ENCODE assay signal across 8 cellular contexts in genomic region chr6:89970609-89971337, GRCh38.
DNase-seq lines count a peak whose midpoint lies in the region; ATAC-seq and TF ChIP-seq lines count a peak whose summit lies in the region.

No MANE protein-coding gene starts in this region.

- H3K4me3 Mint-ChIP-seq in stimulated activated memory B cell treated with anti-CD40 and anti-IgM and Interleukin-4, amounts not matched to agents 10 μg/mL and 1 μg/mL and 100 μg/mL, for 72 hours, result no peak overlapping the region

- H3K4me3 ChIP-seq in AG04450 (ENCODE audit: low read depth, low read length), result no peak overlapping the region

- no peaks in the 10 kb centered on the region for H3K27me3 Mint-ChIP-seq in stimulated activated memory B cell treated with anti-CD40 and anti-IgM and Interleukin-4, amounts not matched to agents 10 μg/mL and 1 μg/mL and 100 μg/mL, for 72 hours

- H3K27ac ChIP-seq in AG04450 (ENCODE audit: low read depth, low read length), result no peak overlapping the region

- H3K9me3 Mint-ChIP-seq in stimulated activated memory B cell treated with anti-CD40 and anti-IgM and Interleukin-4, amounts not matched to agents 10 μg/mL and 1 μg/mL and 100 μg/mL, for 72 hours, result no peaks in the 10 kb centered on the region

- ATAC-seq in stimulated activated memory B cell treated with anti-CD40 and anti-IgM and Interleukin-4, amounts not matched to agents 10 μg/mL and 1 μg/mL and 100 μg/mL, for 72 hours, result peak; percentile 43
- no peak for ATAC-seq in GM18870 (IDR thresholded peaks at IDR 0.05; ENCODE audit: unreplicated experiment)

- TF ChIP-seq CTCF in AG04450 (IDR thresholded peaks at IDR 0.05; ENCODE audit: low read depth, low read length), result peak; percentile 73
- TF ChIP-seq CTCF in GM20000 (IDR thresholded peaks at IDR 0.05; ENCODE audit: extremely low read depth, missing control alignments), result peak; percentile 18

- H3K36me3 Mint-ChIP-seq in stimulated activated memory B cell treated with anti-CD40 and anti-IgM and Interleukin-4, amounts not matched to agents 10 μg/mL and 1 μg/mL and 100 μg/mL, for 72 hours, result peaks cover 39% of the 10 kb centered on the region

- DNase-seq in AG04450 (ENCODE audit: low read depth, low spot score), result no peak
- peak; percentile 19 for DNase-seq in GM20000 (ENCODE audit: low spot score)
- peak; percentile 41 for DNase-seq in NCI-H460 (ENCODE audit: extremely low read depth, low read depth)
- DNase-seq in astrocyte of the hippocampus (ENCODE audit: low read depth, low spot score), result peak; percentile 87
- DNase-seq in hypothalamus (lab: John Stamatoyannopoulos, UW), result peak in 32 of 51 donors; percentile 7 to 74 (median 26)
- no peak for DNase-seq in effector CD8-positive, alpha-beta T cell (lab: John Stamatoyannopoulos, UW)

- peaks cover 4% of the 10 kb centered on the region for H3K27me3 ChIP-seq in AG04450 (ENCODE audit: control insufficient read depth, insufficient read depth, low read length)

- CTCF ChIA-PET in AG04450 (lab: Charles Lee), result interaction anchor here (0.6 to 4.1 kb wide), 11 partner anchors 14 to 509 kb away, joined by 3 to 30 read pairs (median 4); no protein-coding TSS in a partner anchor

- H3K27ac Mint-ChIP-seq in stimulated activated memory B cell treated with anti-CD40 and anti-IgM and Interleukin-4, amounts not matched to agents 10 μg/mL and 1 μg/mL and 100 μg/mL, for 72 hours, result no peak overlapping the region

- POLR2A ChIA-PET in AG04450 (lab: Yijun Ruan, JAX), result no interaction called here

- peaks cover 19% of the 10 kb centered on the region for H3K4me1 Mint-ChIP-seq in stimulated activated memory B cell treated with anti-CD40 and anti-IgM and Interleukin-4, amounts not matched to agents 10 μg/mL and 1 μg/mL and 100 μg/mL, for 72 hours

- H3K9me3 ChIP-seq in AG04450 (ENCODE audit: control insufficient read depth, insufficient read depth, low read length), result no peaks in the 10 kb centered on the region

Comparison
In these comparisons a context has a peak if more than half of its experiments do, and no peak if none do; other contexts are left out.
1. DNase-seq: peak in GM20000 (single experiment), NCI-H460 (single experiment), astrocyte of the hippocampus (single experiment) and hypothalamus (32 of 51); none in AG04450 (single experiment) and effector CD8-positive, alpha-beta T cell (single experiment).